ENCODE assay signal across 16 cellular contexts in the genomic region with DNA sequence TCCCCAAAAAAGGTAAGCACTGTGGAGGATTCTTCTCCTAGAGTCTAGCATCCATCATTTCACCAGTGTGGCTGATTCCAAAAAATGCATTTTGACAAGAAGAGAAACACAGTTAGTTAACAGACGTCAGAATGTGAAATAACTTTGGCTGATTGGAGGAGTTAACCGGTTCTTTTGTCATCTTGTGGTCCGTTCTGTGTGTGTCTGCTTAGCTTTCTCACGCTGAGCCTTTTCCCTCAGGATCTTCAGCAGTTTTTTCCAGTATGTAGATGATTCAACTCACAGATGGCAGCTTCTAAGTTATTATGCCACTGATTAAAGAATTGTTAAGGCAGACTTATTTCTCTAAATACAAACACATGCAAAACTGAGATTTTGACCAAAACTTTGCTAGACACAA.
"Had no signal": no experiment of that assay in that cellular context is flagged by ENCODE, and none has a peak within 500 bp of the region (broad histone marks: within the 10 kb centered on the region; RNA-seq: fewer than 3 reads in every experiment).

No MANE protein-coding gene starts in this region.

- H3K4me1 ChIP-seq: ascending aorta, right atrium auricular region had no signal

- H3K9me3 ChIP-seq: ascending aorta, mucosa of descending colon, right atrium auricular region had no signal

- H3K27ac Mint-ChIP-seq: activated naive CD8-positive, alpha-beta T cell; natural killer cell; stimulated activated effector memory CD8-positive, alpha-beta T cell treated with anti-CD3 and anti-CD28 coated beads, Interleukin-12 subunit alpha, Interleukin-12 subunit beta, amount 100 ng/mL, for 72 hours had no signal

- H3K36me3 ChIP-seq: ascending aorta, right atrium auricular region had no signal

- DNase-seq: activated CD4-positive, alpha-beta T cell treated with anti-CD3 and anti-CD28 coated beads, Interleukin-2, amount 50 U/mL, for 4 hours; activated gamma-delta T cell; activated T-cell treated with anti-CD3 and anti-CD28 coated beads, Interleukin-2, amount 50 U/mL, for 4 hours; central memory CD4-positive, alpha-beta T cell; cortex of kidney; effector CD8-positive, alpha-beta T cell; mammary epithelial cell; mucosa of descending colon; natural killer cell; nucleus accumbens; T-helper 2 cell; trophoblast cell had no signal

- ATAC-seq: activated T-cell treated with anti-CD3 and anti-CD28 coated beads, Interleukin-2, amount 50 U/mL, for 4 hours; mucosa of descending colon; natural killer cell; stimulated activated effector memory CD8-positive, alpha-beta T cell treated with anti-CD3 and anti-CD28 coated beads, Interleukin-12 subunit alpha, Interleukin-12 subunit beta, amount 100 ng/mL, for 72 hours had no signal

- H3K27ac ChIP-seq: ascending aorta, right atrium auricular region had no signal

- H3K9me3 Mint-ChIP-seq: activated T-cell treated with anti-CD3 and anti-CD28 coated beads, Interleukin-2, amount 50 U/mL, for 4 hours; natural killer cell; stimulated activated effector memory CD8-positive, alpha-beta T cell treated with anti-CD3 and anti-CD28 coated beads, Interleukin-12 subunit alpha, Interleukin-12 subunit beta, amount 100 ng/mL, for 72 hours had no signal

- H3K4me1 Mint-ChIP-seq: natural killer cell; stimulated activated effector memory CD8-positive, alpha-beta T cell treated with anti-CD3 and anti-CD28 coated beads, Interleukin-12 subunit alpha, Interleukin-12 subunit beta, amount 100 ng/mL, for 72 hours had no signal

- H3K4me3 Mint-ChIP-seq: activated naive CD8-positive, alpha-beta T cell; activated T-cell treated with anti-CD3 and anti-CD28 coated beads, Interleukin-2, amount 50 U/mL, for 4 hours; natural killer cell; stimulated activated effector memory CD8-positive, alpha-beta T cell treated with anti-CD3 and anti-CD28 coated beads, Interleukin-12 subunit alpha, Interleukin-12 subunit beta, amount 100 ng/mL, for 72 hours had no signal

- H3K27me3 ChIP-seq: ascending aorta, right atrium auricular region had no signal

- H3K36me3 Mint-ChIP-seq: activated naive CD8-positive, alpha-beta T cell; natural killer cell; stimulated activated effector memory CD8-positive, alpha-beta T cell treated with anti-CD3 and anti-CD28 coated beads, Interleukin-12 subunit alpha, Interleukin-12 subunit beta, amount 100 ng/mL, for 72 hours had no signal

- H3K4me3 ChIP-seq: ascending aorta, mucosa of descending colon, right atrium auricular region had no signal
